Comparison of ENCODE assay signal across 15 cellular contexts in genomic region chr10:31071232-31071999, GRCh38.
DNase-seq lines count a peak whose midpoint lies in the region; ATAC-seq and TF ChIP-seq lines count a peak whose summit lies in the region.
"Had no signal": no experiment of that assay in that cellular context is flagged by ENCODE, and none has a peak within 500 bp of the region (broad histone marks: within the 10 kb centered on the region; RNA-seq: fewer than 3 reads in every experiment).

No MANE protein-coding gene starts in this region.

- no peaks in the 10 kb centered on the region for H3K27me3 Mint-ChIP-seq in nephron (ENCODE audit: low read depth)

- POLR2A ChIA-PET in RWPE1 (lab: Yijun Ruan, JAX; ENCODE audit: low non-redundant PET): no interaction called here

- no peak overlapping the region for H3K27ac ChIP-seq in RWPE1

- TF ChIP-seq CTCF in RWPE1 (conservative IDR thresholded peaks at IDR 0.05; ENCODE audit: low read depth) (no peak), nephron (IDR thresholded peaks at IDR 0.05; ENCODE audit: unreplicated experiment in 3 of 3) (no peak)

- H3K4me1 Mint-ChIP-seq in nephron: peaks cover 83% of the 10 kb centered on the region

- DNase-seq in DMS53 (lab: John Stamatoyannopoulos, UW) (peak; percentile 69), RWPE1 (ENCODE audit: low spot score) (peak; percentile 46), fibroblast of peridontal ligament (ENCODE audit: extremely low read depth) (peak; percentile 31), NCI-H2029 treated with DMSO at 0.1 percent for 48 hours (lab: John Stamatoyannopoulos, UW) (no peak)
- DNase-seq in activated CD4-positive, alpha-beta T cell treated with anti-CD3 and anti-CD28 coated beads, Interleukin-2, amount 50 U/mL, for 1 hour: no peak
- DNase-seq: ACHN; activated CD8-positive, alpha-beta T cell treated with anti-CD3 and anti-CD28 coated beads for 36 hours; activated gamma-delta T cell treated with Interleukin-2 at 50 U/mL for 16 hours; NCI-H1417; NCI-H510A; T1000; uterus had no signal

- no peaks in the 10 kb centered on the region for H3K9me3 Mint-ChIP-seq in nephron
- H3K9me3 Mint-ChIP-seq: activated CD8-positive, alpha-beta T cell treated with anti-CD3 and anti-CD28 coated beads for 36 hours had no signal

- ATAC-seq in HG03342 (IDR thresholded peaks at IDR 0.05; ENCODE audit: unreplicated experiment) (no peak), GM19328 (IDR thresholded peaks at IDR 0.05; ENCODE audit: unreplicated experiment) (no peak)
- ATAC-seq: activated CD8-positive, alpha-beta T cell treated with anti-CD3 and anti-CD28 coated beads for 36 hours had no signal

- peak overlapping the region in 2 of 3 experiments; percentile 51 to 90 for H3K27ac Mint-ChIP-seq in nephron
- H3K27ac Mint-ChIP-seq: activated CD8-positive, alpha-beta T cell treated with anti-CD3 and anti-CD28 coated beads for 36 hours had no signal

- no peaks in the 10 kb centered on the region for H3K36me3 Mint-ChIP-seq in nephron (ENCODE audit: low read depth)

- H3K4me3 Mint-ChIP-seq in nephron: no peak overlapping the region
- H3K4me3 Mint-ChIP-seq: activated CD8-positive, alpha-beta T cell treated with anti-CD3 and anti-CD28 coated beads for 36 hours had no signal

- CTCF ChIA-PET in RWPE1 (lab: Yijun Ruan, JAX): no interaction called here

Comparison
In these comparisons a context has a peak if more than half of its experiments do, and no peak if none do; other contexts are left out.
1. DNase-seq: peak in DMS53 (single experiment), RWPE1 (single experiment) and fibroblast of peridontal ligament (single experiment); none in NCI-H2029 treated with DMSO at 0.1 percent for 48 hours (single experiment) and activated CD4-positive, alpha-beta T cell treated with anti-CD3 and anti-CD28 coated beads, Interleukin-2, amount 50 U/mL, for 1 hour (single experiment).